In genomic region chr18:7452331-7452730, GRCh38 we compare ENCODE assay signal across 10 cellular contexts.
DNase-seq lines count a peak whose midpoint lies in the region; ATAC-seq and TF ChIP-seq lines count a peak whose summit lies in the region.
"Had no signal": no experiment of that assay in that cellular context is flagged by ENCODE, and none has a peak within 500 bp of the region (broad histone marks: within the 10 kb centered on the region; RNA-seq: fewer than 3 reads in every experiment).

No MANE protein-coding gene starts in this region.

- ATAC-seq in left colon = peak; percentile 45
- ATAC-seq in HG03196 (IDR thresholded peaks at IDR 0.05; ENCODE audit: unreplicated experiment) = no peak
- ATAC-seq in GM21381 (IDR thresholded peaks at IDR 0.05; ENCODE audit: unreplicated experiment) = no peak

- no peak overlapping the region for H3K4me3 ChIP-seq in brain microvascular endothelial cell (ENCODE audit: low read depth, low read length)
- H3K4me3 ChIP-seq: BLaER1 had no signal

- no peak overlapping the region for H3K27ac ChIP-seq in brain microvascular endothelial cell
- H3K27ac ChIP-seq: BLaER1 had no signal

- H3K36me3 ChIP-seq in brain microvascular endothelial cell (replicated peaks) = no peaks in the 10 kb centered on the region
- H3K36me3 ChIP-seq: BLaER1 had no signal

- TF ChIP-seq CTCF in brain microvascular endothelial cell (IDR thresholded peaks at IDR 0.05; ENCODE audit: low read depth, low read length, missing control alignments) = peak; percentile 85

- H3K27me3 ChIP-seq in brain microvascular endothelial cell (replicated peaks) = no peaks in the 10 kb centered on the region
- H3K27me3 ChIP-seq: BLaER1 had no signal

- peak in 2 of 3 experiments; percentile 3 to 15 for DNase-seq in NCI-H1417 (lab: John Stamatoyannopoulos, UW)
- DNase-seq in NCI-H1417 treated with DMSO at 0.1 percent for 48 hours (lab: John Stamatoyannopoulos, UW) = no peak
- DNase-seq in NCI-H1694 (lab: John Stamatoyannopoulos, UW) = peak; percentile 1
- peak; percentile 5 for DNase-seq in brain microvascular endothelial cell
- peak in 1 of 2 donors; percentile 9 for DNase-seq in left colon
- DNase-seq in NCI-H1436 treated with DMSO at 0.1 percent for 48 hours (lab: John Stamatoyannopoulos, UW) = no peak
- DNase-seq: activated B cell treated with CpG ODN at 0.5 μM for 24 hours had no signal

- in situ Hi-C loops in brain microvascular endothelial cell (cut with HindIII; ENCODE audit: low pct_ligation_motif_present, low sequenced_read_pairs) = no loop called here

- intact Hi-C loops in left colon (cut with DNase I, micrococcal nuclease) = loop anchor here in 1 of 2 donors (10.0 kb wide), 1 partner anchor 178 kb away; no protein-coding TSS in a partner anchor

Comparison
In these comparisons a context has a peak if more than half of its experiments do, and no peak if none do; other contexts are left out.
1. DNase-seq: peak in NCI-H1417 (2 of 3), NCI-H1694 (single experiment) and brain microvascular endothelial cell (single experiment); none in NCI-H1417 treated with DMSO at 0.1 percent for 48 hours (single experiment) and NCI-H1436 treated with DMSO at 0.1 percent for 48 hours (single experiment).